In the genomic region with DNA sequence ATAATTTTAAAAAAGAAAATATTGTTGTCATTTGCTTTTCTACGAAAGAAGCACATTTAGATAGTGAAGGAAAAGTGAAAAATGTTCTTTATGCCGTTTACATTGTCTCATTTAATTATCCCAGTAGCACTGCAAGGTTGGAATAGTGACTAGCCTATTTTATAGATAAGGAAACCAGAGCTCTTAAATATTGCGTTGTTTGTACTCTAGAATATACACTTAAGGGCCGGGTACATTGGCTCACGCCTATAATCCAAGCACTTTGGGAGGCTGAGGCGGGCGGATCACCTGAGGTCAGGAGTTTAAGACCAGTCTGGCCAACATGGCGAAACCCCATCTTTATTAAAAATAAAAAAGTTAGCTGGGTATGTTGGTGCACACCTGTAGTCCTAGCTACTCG, we compare ENCODE assay signal across 24 cellular contexts.
"Had no signal": no experiment of that assay in that cellular context is flagged by ENCODE, and none has a peak within 500 bp of the region (broad histone marks: within the 10 kb centered on the region; RNA-seq: fewer than 3 reads in every experiment).

No MANE protein-coding gene starts in this region.

- H3K9me2 ChIP-seq: SK-N-SH had no signal

- H3K4me1 Mint-ChIP-seq: IgD-negative memory B cell had no signal

- H3K9me3 Mint-ChIP-seq: IgD-negative memory B cell had no signal

- H3K27ac Mint-ChIP-seq: IgD-negative memory B cell had no signal

- H3K9me3 ChIP-seq: Peyer's patch, SK-N-SH had no signal

- DNase-seq: Kasumi-1; MM.1S; NCI-H1092 treated with DMSO at 0.1 percent for 48 hours; NCI-H1436; NCI-H187; NCI-H2029; NCI-H2081 treated with DMSO at 0.1 percent for 48 hours; NCI-H2171; NCI-H226; NCI-H446; NCI-H510A; NCI-H524 treated with DMSO at 0.1 percent for 48 hours; NCI-H69; NCI-H774; NK-92 treated with Interleukin-12 subunit alpha and Interleukin-12 subunit beta, amount 100 ng/mL, for 24 hours; PC-3; Peyer's patch; SHP77; SK-N-SH; SW 1271 had no signal

- ATAC-seq: K562, PC-3 had no signal

- H3K36me3 ChIP-seq: Peyer's patch had no signal

- H3K27me3 ChIP-seq: Peyer's patch had no signal

- H3K4me3 Mint-ChIP-seq: IgD-negative memory B cell had no signal

- H3K27ac ChIP-seq: HL-60, KMS-11, Peyer's patch had no signal

- H3K4me3 ChIP-seq: K562, Peyer's patch had no signal

- H3K27me3 Mint-ChIP-seq: IgD-negative memory B cell had no signal

- H3K36me3 Mint-ChIP-seq: IgD-negative memory B cell had no signal

- H3K4me2 ChIP-seq: SK-N-SH had no signal
